ENCODE assay signal across 21 cellular contexts in genomic region chr9:96242829-96243228, GRCh38. TPM values are rescaled to one million over a fixed set of nuclear protein-coding genes. Genes with fewer than 3 reads are reported as not detected.
DNase-seq lines count a peak whose midpoint lies in the region; ATAC-seq, FAIRE-seq and TF ChIP-seq lines count a peak whose summit lies in the region.
"Had no signal": no experiment of that assay in that cellular context is flagged by ENCODE, and none has a peak within 500 bp of the region (broad histone marks: within the 10 kb centered on the region; RNA-seq: fewer than 3 reads in every experiment).

No MANE protein-coding gene starts in this region.

- H3K36me3 Mint-ChIP-seq in nephron progenitor cell (ENCODE audit: low read depth) = no peaks in the 10 kb centered on the region
- H3K36me3 Mint-ChIP-seq: activated naive CD8-positive, alpha-beta T cell had no signal

- intact Hi-C loops in pancreas (cut with DNase I) = no loop called here

- H3K27me3 ChIP-seq in pancreas = no peaks in the 10 kb centered on the region
- H3K27me3 ChIP-seq: neutrophil, tibial artery had no signal

- H3K27ac Mint-ChIP-seq in nephron progenitor cell = peak overlapping the region; percentile 32
- H3K27ac Mint-ChIP-seq: activated naive CD8-positive, alpha-beta T cell had no signal

- H3K27ac ChIP-seq in temporal lobe (ENCODE audit: low read depth, low read length) = peak overlapping the region; percentile 51
- no peak overlapping the region for H3K27ac ChIP-seq in pancreas
- H3K27ac ChIP-seq: esophagus muscularis mucosa, neutrophil, tibial artery had no signal

- POLR2A ChIA-PET in HEK293T (lab: Yijun Ruan, JAX) = no interaction called here

- ATAC-seq in pancreas = no peak
- ATAC-seq: left colon had no signal

- CTCF ChIA-PET in HEK293T (lab: Yijun Ruan, JAX) = no interaction called here

- H3K4me1 ChIP-seq in pancreas = peaks cover 0 to 6% (median 0%) of the 10 kb centered on the region in 3 donors
- H3K4me1 ChIP-seq: esophagus muscularis mucosa had no signal

- TF ChIP-seq CTCF in nephron progenitor cell (IDR thresholded peaks at IDR 0.05) = no peak
- no peak for TF ChIP-seq CTCF in pancreas (IDR thresholded peaks at IDR 0.05)

- DNase-seq in HEK293T (ENCODE audit: extremely low spot score) = no peak
- DNase-seq in astrocyte of the hippocampus (ENCODE audit: low read depth, low spot score) = peak; percentile 14
- no peak for DNase-seq in nephron progenitor cell
- no peak for DNase-seq in pancreas
- no peak for DNase-seq in COLO668 (lab: John Stamatoyannopoulos, UW; ENCODE audit: unreplicated experiment)
- no peak for DNase-seq in activated T-cell treated with anti-CD3 and anti-CD28 coated beads, Interleukin-2, amount 50 U/mL, for 48 hours
- DNase-seq: DMS79; effector memory CD4-positive, alpha-beta T cell; left colon; NCI-H1417; NCI-H510A; right cardiac atrium; stimulated activated CD4-positive, alpha-beta T cell treated with anti-CD3 and anti-CD28 coated beads, Interleukin-15, amount 100 ng/mL, for 24 hours; tibial artery had no signal

- H3K4me3 Mint-ChIP-seq in nephron progenitor cell = no peak overlapping the region
- H3K4me3 Mint-ChIP-seq: activated naive CD8-positive, alpha-beta T cell had no signal

- no peaks in the 10 kb centered on the region for H3K36me3 ChIP-seq in pancreas
- H3K36me3 ChIP-seq: esophagus muscularis mucosa, neutrophil, tibial artery had no signal

- H3K4me3 ChIP-seq in pancreas = no peak overlapping the region
- H3K4me3 ChIP-seq: esophagus muscularis mucosa had no signal

- H3K9me3 ChIP-seq in pancreas = no peaks in the 10 kb centered on the region
- H3K9me3 ChIP-seq: esophagus muscularis mucosa, neutrophil, tibial artery had no signal

- 65 to 84% methylated on average over 3 of the region's 3 CpGs for WGBS in pancreas, 2 donors

- H3K4me1 Mint-ChIP-seq in nephron progenitor cell = peaks cover 46% of the 10 kb centered on the region

- no peaks in the 10 kb centered on the region for H3K9me3 Mint-ChIP-seq in nephron progenitor cell

- H3K27me3 Mint-ChIP-seq in nephron progenitor cell (ENCODE audit: low read depth, poor library complexity) = peaks cover 8% of the 10 kb centered on the region

- FAIRE-seq in pancreas (lab: Jason Lieb, UNC) = no peak
- FAIRE-seq: astrocyte had no signal

TF ChIP-seq in HEK293T, 16 proteins besides CTCF, POLR2A, EP300 and RAD21:
- no peak for TF ChIP-seq NFRKB (IDR thresholded peaks at IDR 0.05)
- TF ChIP-seq, protein P1, sequence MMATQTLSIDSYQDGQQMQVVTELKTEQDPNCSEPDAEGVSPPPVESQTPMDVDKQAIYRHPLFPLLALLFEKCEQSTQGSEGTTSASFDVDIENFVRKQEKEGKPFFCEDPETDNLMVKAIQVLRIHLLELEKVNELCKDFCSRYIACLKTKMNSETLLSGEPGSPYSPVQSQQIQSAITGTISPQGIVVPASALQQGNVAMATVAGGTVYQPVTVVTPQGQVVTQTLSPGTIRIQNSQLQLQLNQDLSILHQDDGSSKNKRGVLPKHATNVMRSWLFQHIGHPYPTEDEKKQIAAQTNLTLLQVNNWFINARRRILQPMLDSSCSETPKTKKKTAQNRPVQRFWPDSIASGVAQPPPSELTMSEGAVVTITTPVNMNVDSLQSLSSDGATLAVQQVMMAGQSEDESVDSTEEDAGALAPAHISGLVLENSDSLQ (IDR thresholded peaks at IDR 0.05) = peak; percentile 69

RNA-seq across cellular contexts. Expression of gene HSD17B3, which starts 59.1 kb away (rescaled TPM):
- total RNA-seq in temporal lobe (0.25 TPM), pancreas (1 to 10 TPM in 2 of 6 donors, under 1 TPM in 3, not detected in 1; 0.92 to 2.6 (median 0.98) TPM)
- 10 to 100 TPM in 1 of 2 donors, 1 to 10 TPM in 1; 7.7 to 35.7 TPM for polyA plus RNA-seq in pancreas
- total RNA-seq: astrocyte, glomerular endothelial cell, H4 had no signal
